1 cellular context compared by ENCODE assay signal in genomic region chr20:25378189-25378883, GRCh38.
TF ChIP-seq lines count a peak whose summit lies in the region.

No MANE protein-coding gene starts in this region.

TF ChIP-seq in HepG2, 621 proteins besides CTCF, POLR2A, EP300 and RAD21 (continued from another document and continues in another):
- TF ChIP-seq ZFP36 (IDR thresholded peaks at IDR 0.05; ENCODE audit: borderline replicate concordance, low read depth, low read length, partially characterized antibody), result peak; percentile 27
- TF ChIP-seq CBX2 (IDR thresholded peaks at IDR 0.05; ENCODE audit: low read depth, low read length), result no peak
- TF ChIP-seq CBX2 (CRISPR knock-in tag; IDR thresholded peaks at IDR 0.05; ENCODE audit: low read depth), result no peak
- TF ChIP-seq JUN (CRISPR knock-in tag; IDR thresholded peaks at IDR 0.05), result no peak
- no peak for TF ChIP-seq HCFC1 (IDR thresholded peaks at IDR 0.05; ENCODE audit: low read depth, low read length)
- 0 out of 2 replicates have a peak, but pooled peaks have one; percentile 55 for TF ChIP-seq ZBTB39 (CRISPR knock-in tag; IDR thresholded peaks at IDR 0.05)
- peak; percentile 82 for TF ChIP-seq GATAD2A (CRISPR knock-in tag; IDR thresholded peaks at IDR 0.05)
- TF ChIP-seq LCORL (IDR thresholded peaks at IDR 0.05), result peak; percentile 8; the same call in 1 of the 2 replicates
- peak; percentile 82 for TF ChIP-seq LCORL (CRISPR knock-in tag; IDR thresholded peaks at IDR 0.05)
- TF ChIP-seq TEAD2 (CRISPR knock-in tag; IDR thresholded peaks at IDR 0.05), result no peak
- TF ChIP-seq ZNF367 (CRISPR knock-in tag; IDR thresholded peaks at IDR 0.05; ENCODE audit: borderline replicate concordance), result no peak
- no peak for TF ChIP-seq MTF2 (CRISPR knock-in tag; IDR thresholded peaks at IDR 0.05; ENCODE audit: borderline replicate concordance)
- TF ChIP-seq ZNF34 (CRISPR knock-in tag; IDR thresholded peaks at IDR 0.05; ENCODE audit: borderline replicate concordance), result 0 out of 2 replicates have a peak, but pooled peaks have one; percentile 63
- no peak for TF ChIP-seq KLF6 (CRISPR knock-in tag; IDR thresholded peaks at IDR 0.05)
- TF ChIP-seq ZNF619 (CRISPR knock-in tag; IDR thresholded peaks at IDR 0.05), result no peak
- TF ChIP-seq SOX6 (IDR thresholded peaks at IDR 0.05), result no peak
- peak; percentile 94 for TF ChIP-seq SOX6 (CRISPR knock-in tag; IDR thresholded peaks at IDR 0.05)
- TF ChIP-seq ATF7-NPFF (CRISPR knock-in tag; IDR thresholded peaks at IDR 0.05; ENCODE audit: low read depth), result no peak
- peak; percentile 85 for TF ChIP-seq NR2C2 (CRISPR knock-in tag; IDR thresholded peaks at IDR 0.05; ENCODE audit: borderline replicate concordance)
- peak; percentile 86 for TF ChIP-seq SOX13 (IDR thresholded peaks at IDR 0.05)
- TF ChIP-seq SOX13 (CRISPR knock-in tag; conservative IDR thresholded peaks at IDR 0.05 in 1 of 2, IDR thresholded peaks at IDR 0.05 in 1 of 2), result peak in 1 of 2 experiments; percentile 97; a peak in 2 of 4 replicates
- TF ChIP-seq RARA (CRISPR knock-in tag; IDR thresholded peaks at IDR 0.05), result peak; percentile 94
- no peak for TF ChIP-seq DDIT3 (CRISPR knock-in tag; IDR thresholded peaks at IDR 0.05)
- TF ChIP-seq PITX1 (CRISPR knock-in tag; IDR thresholded peaks at IDR 0.05), result peak; percentile 88
- no peak for TF ChIP-seq ZNF256 (CRISPR knock-in tag; conservative IDR thresholded peaks at IDR 0.05)
- TF ChIP-seq MBD4 (IDR thresholded peaks at IDR 0.05; ENCODE audit: borderline replicate concordance, low read length), result no peak; the same call in 1 of the 2 replicates
- TF ChIP-seq MEIS1 (CRISPR knock-in tag; IDR thresholded peaks at IDR 0.05; ENCODE audit: borderline replicate concordance), result peak; percentile 67
- peak; percentile 26; the same call in 1 of the 2 replicates for TF ChIP-seq ARID4A (CRISPR knock-in tag; IDR thresholded peaks at IDR 0.05; ENCODE audit: borderline replicate concordance)
- TF ChIP-seq SP4 (CRISPR knock-in tag; IDR thresholded peaks at IDR 0.05), result no peak; the same call in 1 of the 2 replicates
- TF ChIP-seq ZSCAN31 (CRISPR knock-in tag; IDR thresholded peaks at IDR 0.05; ENCODE audit: low read depth), result no peak
- TF ChIP-seq ZNF530 (CRISPR knock-in tag; IDR thresholded peaks at IDR 0.05; ENCODE audit: low read depth), result no peak
- TF ChIP-seq REST (IDR thresholded peaks at IDR 0.05; ENCODE audit: borderline replicate concordance in 1 of 2, low read depth in 1 of 2, low read length in 2 of 2), result peak in 1 of 2 experiments; percentile 54; a peak in 1 of 4 replicates
- no peak for TF ChIP-seq ZNF451 (CRISPR knock-in tag; IDR thresholded peaks at IDR 0.05)
- TF ChIP-seq AKAP8 (CRISPR knock-in tag; IDR thresholded peaks at IDR 0.05), result 0 out of 2 replicates have a peak, but pooled peaks have one; percentile 47
- no peak for TF ChIP-seq ZFAT (CRISPR knock-in tag; conservative IDR thresholded peaks at IDR 0.05)
- TF ChIP-seq NR2F6 (IDR thresholded peaks at IDR 0.05), result peak; percentile 100
- TF ChIP-seq NR2F6 (CRISPR knock-in tag; IDR thresholded peaks at IDR 0.05), result peak; percentile 100
- peak; percentile 72 for TF ChIP-seq IKZF5 (CRISPR knock-in tag; IDR thresholded peaks at IDR 0.05)
- TF ChIP-seq DBP (CRISPR knock-in tag; IDR thresholded peaks at IDR 0.05; ENCODE audit: not compliant biosample characterization), result no peak
- TF ChIP-seq HHEX (CRISPR knock-in tag; IDR thresholded peaks at IDR 0.05), result peak; percentile 99
- TF ChIP-seq ZNF616 (CRISPR knock-in tag; IDR thresholded peaks at IDR 0.05; ENCODE audit: low read depth), result no peak
- TF ChIP-seq ISL2 (CRISPR knock-in tag; IDR thresholded peaks at IDR 0.05), result peak; percentile 99
- no peak for TF ChIP-seq ZNF782 (CRISPR knock-in tag; IDR thresholded peaks at IDR 0.05; ENCODE audit: borderline replicate concordance)
- TF ChIP-seq PATZ1 (CRISPR knock-in tag; IDR thresholded peaks at IDR 0.05), result peak; percentile 68
- TF ChIP-seq ZNF24 (IDR thresholded peaks at IDR 0.05), result 0 out of 2 replicates have a peak, but pooled peaks have one; percentile 52
- peak; percentile 92 for TF ChIP-seq HDAC1 (CRISPR knock-in tag; IDR thresholded peaks at IDR 0.05)
- TF ChIP-seq ZBTB33 (CRISPR knock-in tag; IDR thresholded peaks at IDR 0.05), result peak; percentile 62
- no peak for TF ChIP-seq MTA3 (CRISPR knock-in tag; IDR thresholded peaks at IDR 0.05)
- TF ChIP-seq POGZ (CRISPR knock-in tag; IDR thresholded peaks at IDR 0.05), result peak; percentile 53
- no peak for TF ChIP-seq ZNF329 (CRISPR knock-in tag; IDR thresholded peaks at IDR 0.05; ENCODE audit: low read depth)
- no peak for TF ChIP-seq ZNF44 (CRISPR knock-in tag; IDR thresholded peaks at IDR 0.05)
- TF ChIP-seq ZNF468 (CRISPR knock-in tag; IDR thresholded peaks at IDR 0.05), result no peak
- TF ChIP-seq AHR (CRISPR knock-in tag; IDR thresholded peaks at IDR 0.05), result no peak; the same call in 1 of the 2 replicates
- TF ChIP-seq SYNCRIP (IDR thresholded peaks at IDR 0.05; ENCODE audit: insufficient read depth, low read depth, low read length), result no peak
- TF ChIP-seq POLR2AphosphoS5 (IDR thresholded peaks at IDR 0.05; ENCODE audit: low read depth, low read length), result no peak
